Comparison of ENCODE assay signal across 33 cellular contexts in the genomic region with DNA sequence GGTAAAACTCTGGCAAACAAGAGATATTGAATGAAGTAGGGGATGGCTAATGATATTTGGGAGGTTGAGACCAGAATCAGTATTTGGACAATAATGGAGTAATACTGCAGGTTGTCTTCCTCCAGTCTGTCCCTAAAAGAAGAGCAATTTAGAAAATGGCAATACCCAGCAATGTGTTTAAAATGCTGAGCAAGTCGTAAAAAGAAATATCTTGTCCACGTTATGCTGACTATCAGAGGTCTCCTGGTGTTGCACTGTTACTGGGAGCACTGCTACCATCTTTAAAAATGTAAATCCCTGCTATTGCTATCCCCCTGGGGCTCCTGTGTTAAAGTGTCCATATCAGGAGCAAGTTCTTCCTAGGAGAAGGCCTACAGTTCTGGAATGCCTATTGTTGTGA.
"Had no signal": no experiment of that assay in that cellular context is flagged by ENCODE, and none has a peak within 500 bp of the region (broad histone marks: within the 10 kb centered on the region; RNA-seq: fewer than 3 reads in every experiment).

No MANE protein-coding gene starts in this region.

- H3K9me3 ChIP-seq: adrenal gland, body of pancreas, breast epithelium had no signal

- H3K27ac ChIP-seq: adrenal gland, brain microvascular endothelial cell, breast epithelium, VCaP had no signal

- H3K4me3 ChIP-seq: adrenal gland, body of pancreas, breast epithelium had no signal

- DNase-seq: activated B cell treated with CpG ODN at 0.5 μM for 24 hours; activated CD4-positive, alpha-beta memory T cell treated with anti-CD3 and anti-CD28 coated beads for 36 hours; activated CD4-positive, alpha-beta T cell treated with anti-CD3 and anti-CD28 coated beads for 4 hours; activated CD4-positive, alpha-beta T cell treated with anti-CD3 and anti-CD28 coated beads, Interleukin-2, amount 10 ng/mL, durations not matched to agents 24 days and 14 days; activated CD4-positive, alpha-beta T cell treated with anti-CD3 and anti-CD28 coated beads, Interleukin-2, amount 50 U/mL, for 1 hour; activated CD4-positive, alpha-beta T cell treated with anti-CD3 and anti-CD28 coated beads, Interleukin-2, amount 50 U/mL, for 4 hours; activated CD4-positive, CD25-positive, alpha-beta regulatory T cell treated with anti-CD3 and anti-CD28 coated beads, Interleukin-2, amount 50 U/mL, for 72 hours; activated CD8-positive, alpha-beta memory T cell treated with anti-CD3 and anti-CD28 coated beads, Interleukin-2, amount 50 U/mL, for 4 hours; activated CD8-positive, alpha-beta T cell treated with anti-CD3 and anti-CD28 coated beads for 36 hours; activated effector memory CD4-positive, alpha-beta T cell treated with anti-CD3 and anti-CD28 coated beads, Interleukin-2, amount 50 U/mL, for 16 hours; activated gamma-delta T cell treated with Interleukin-2 at 50 U/mL for 16 hours; activated naive CD4-positive, alpha-beta T cell; activated naive CD4-positive, alpha-beta T cell treated with anti-CD3 and anti-CD28 coated beads for 36 hours; activated naive CD4-positive, alpha-beta T cell treated with anti-CD3 and anti-CD28 coated beads, Interleukin-2, amount 50 U/mL, for 16 hours; activated naive CD8-positive, alpha-beta T cell treated with anti-CD3 and anti-CD28 coated beads for 36 hours; activated T-cell treated with anti-CD3 and anti-CD28 coated beads for 4 hours; activated T-cell treated with anti-CD3 and anti-CD28 coated beads, Interleukin-2, amount 50 U/mL, for 1 hour; activated T-cell treated with anti-CD3 and anti-CD28 coated beads, Interleukin-2, amount 50 U/mL, for 4 hours; activated T-cell treated with anti-CD3 and anti-CD28 coated beads, Interleukin-2, amount 50 U/mL, for 72 hours; adrenal gland; amniotic stem cell; aorta; body of pancreas; brain microvascular endothelial cell; central memory CD4-positive, alpha-beta T cell; T-helper 2 cell; T-helper 9 cell had no signal

- H3K27me3 ChIP-seq: adrenal gland, body of pancreas, brain microvascular endothelial cell, breast epithelium had no signal

- FAIRE-seq: astrocyte, TTC549 had no signal

- H3K4me1 ChIP-seq: breast epithelium had no signal

- ATAC-seq: activated CD8-positive, alpha-beta T cell treated with anti-CD3 and anti-CD28 coated beads for 36 hours; activated naive CD4-positive, alpha-beta T cell treated with anti-CD3 and anti-CD28 coated beads, Interleukin-2, amount 50 U/mL, for 72 hours; activated T-cell treated with anti-CD3 and anti-CD28 coated beads, Interleukin-2, amount 50 U/mL, for 4 hours; activated T-cell treated with anti-CD3 and anti-CD28 coated beads, Interleukin-2, amount 50 U/mL, for 72 hours; activated T-helper 17 cell treated with anti-CD3 and anti-CD28 coated beads, Interleukin-2, amount 50 U/mL, for 72 hours; body of pancreas had no signal

- H3K36me3 ChIP-seq: adrenal gland, brain microvascular endothelial cell, breast epithelium had no signal
